17 cellular contexts compared by ENCODE assay signal in genomic region chr9:16063241-16063591, GRCh38.
DNase-seq lines count a peak whose midpoint lies in the region; ATAC-seq and TF ChIP-seq lines count a peak whose summit lies in the region.
"Had no signal": no experiment of that assay in that cellular context is flagged by ENCODE, and none has a peak within 500 bp of the region (broad histone marks: within the 10 kb centered on the region; RNA-seq: fewer than 3 reads in every experiment).

No MANE protein-coding gene starts in this region.

- no peak for ATAC-seq in activated naive CD8-positive, alpha-beta T cell treated with anti-CD3 and anti-CD28 coated beads, Interleukin-2, amount 50 U/mL, for 24 hours

- H3K36me3 ChIP-seq in osteoblast (ENCODE audit: insufficient read depth, low read length), result no peaks in the 10 kb centered on the region
- no peaks in the 10 kb centered on the region for H3K36me3 ChIP-seq in stomach
- H3K36me3 ChIP-seq: SJSA1 had no signal

- no peak for TF ChIP-seq EP300 in stomach (IDR thresholded peaks at IDR 0.05)

- no peaks in the 10 kb centered on the region for H3K79me2 ChIP-seq in osteoblast (ENCODE audit: insufficient read depth, low read length)

- H3K27ac ChIP-seq in AG04450 (ENCODE audit: low read depth, low read length) (peak overlapping the region; percentile 90), osteoblast (ENCODE audit: low read depth, low read length) (peak overlapping the region; percentile 59), stomach (no peak overlapping the region)
- H3K27ac ChIP-seq: KMS-11, SJSA1 had no signal

- TF ChIP-seq CTCF in AG04450 (IDR thresholded peaks at IDR 0.05; ENCODE audit: low read depth, low read length), result no peak
- TF ChIP-seq CTCF in osteoblast (IDR thresholded peaks at IDR 0.05; ENCODE audit: extremely low read depth, low read depth, low read length), result no peak
- TF ChIP-seq CTCF in stomach (IDR thresholded peaks at IDR 0.05), result no peak

- TF ChIP-seq POLR2A in stomach (IDR thresholded peaks at IDR 0.05), result no peak

- H3K27me3 ChIP-seq in AG04450 (ENCODE audit: control insufficient read depth, insufficient read depth, low read length) (no peaks in the 10 kb centered on the region), osteoblast (ENCODE audit: insufficient read depth, low read length) (no peaks in the 10 kb centered on the region), stomach (no peaks in the 10 kb centered on the region)
- H3K27me3 ChIP-seq: SJSA1 had no signal

- peaks cover 48% of the 10 kb centered on the region for H3K4me1 Mint-ChIP-seq in activated naive CD8-positive, alpha-beta T cell treated with anti-CD3 and anti-CD28 coated beads, Interleukin-2, amount 50 U/mL, for 24 hours
- H3K4me1 Mint-ChIP-seq: B cell had no signal

- peaks cover 7% of the 10 kb centered on the region for H3K9me3 Mint-ChIP-seq in activated naive CD8-positive, alpha-beta T cell treated with anti-CD3 and anti-CD28 coated beads, Interleukin-2, amount 50 U/mL, for 24 hours

- WGBS in stomach, 5 donors, result 83 to 90% (median 88%) methylated on average over 5 of the region's 5 CpGs

- H4K20me1 ChIP-seq in osteoblast (ENCODE audit: insufficient read depth, low read length), result no peaks in the 10 kb centered on the region

- H3K4me1 ChIP-seq in osteoblast (ENCODE audit: insufficient read depth, low read length) (peaks cover 17% of the 10 kb centered on the region), stomach (no peaks in the 10 kb centered on the region)

- H3K4me3 ChIP-seq in AG04450 (ENCODE audit: low read depth, low read length) (peak overlapping the region; percentile 21), osteoblast (ENCODE audit: insufficient read depth, low read length) (no peak overlapping the region), stomach (no peak overlapping the region)
- H3K4me3 ChIP-seq: SJSA1 had no signal

- H3K4me3 Mint-ChIP-seq in activated naive CD8-positive, alpha-beta T cell treated with anti-CD3 and anti-CD28 coated beads, Interleukin-2, amount 50 U/mL, for 24 hours, result no peak overlapping the region
- H3K4me3 Mint-ChIP-seq: B cell; CD4-positive, alpha-beta T cell had no signal

- no peak for DNase-seq in AG04450 (ENCODE audit: low read depth, low spot score)
- peak; percentile 80 for DNase-seq in NCI-H226
- DNase-seq in activated naive CD8-positive, alpha-beta T cell treated with anti-CD3 and anti-CD28 coated beads, Interleukin-2, amount 50 U/mL, for 24 hours, result no peak
- DNase-seq in osteoblast (ENCODE audit: insufficient read length, low spot score, missing footprints), result no peak
- no peak for DNase-seq in stomach
- DNase-seq in pons (ENCODE audit: low spot score), result no peak
- no peak for DNase-seq in hepatic stellate cell (ENCODE audit: low spot score)
- DNase-seq: CD4-positive, alpha-beta T cell; DMS79; MM.1S; NCI-H187 treated with DMSO at 0.1 percent for 48 hours; NCI-H446 treated with DMSO at 0.1 percent for 48 hours; NCI-H774; RPMI8226 had no signal

- H3K27ac Mint-ChIP-seq in activated naive CD8-positive, alpha-beta T cell treated with anti-CD3 and anti-CD28 coated beads, Interleukin-2, amount 50 U/mL, for 24 hours, result peak overlapping the region; percentile 80
- H3K27ac Mint-ChIP-seq: B cell; CD4-positive, alpha-beta T cell had no signal

- intact Hi-C loops in stomach (cut with DNase I; ENCODE audit: low total_unique reads), result no loop called here

- H2AFZ ChIP-seq in osteoblast (ENCODE audit: low read length), result peak overlapping the region; percentile 13

- POLR2A ChIA-PET in AG04450 (lab: Yijun Ruan, JAX), result interaction anchor here (1.2 kb wide), 1 partner anchor 23 kb away, joined by 6 read pairs; no protein-coding TSS in a partner anchor

- peak overlapping the region; percentile 67 for H3K4me2 ChIP-seq in osteoblast (ENCODE audit: insufficient read depth, low read length)
- H3K4me2 ChIP-seq: KMS-11 had no signal

- no peaks in the 10 kb centered on the region for H3K36me3 Mint-ChIP-seq in activated naive CD8-positive, alpha-beta T cell treated with anti-CD3 and anti-CD28 coated beads, Interleukin-2, amount 50 U/mL, for 24 hours (ENCODE audit: low read depth)

- no peaks in the 10 kb centered on the region for H3K27me3 Mint-ChIP-seq in activated naive CD8-positive, alpha-beta T cell treated with anti-CD3 and anti-CD28 coated beads, Interleukin-2, amount 50 U/mL, for 24 hours
- H3K27me3 Mint-ChIP-seq: B cell; CD4-positive, alpha-beta T cell had no signal

- CTCF ChIA-PET in AG04450 (lab: Charles Lee), result no interaction called here

- no peaks in the 10 kb centered on the region for H3K9me3 ChIP-seq in AG04450 (ENCODE audit: control insufficient read depth, insufficient read depth, low read length)
- no peaks in the 10 kb centered on the region for H3K9me3 ChIP-seq in osteoblast (ENCODE audit: low read depth, low read length)
- no peaks in the 10 kb centered on the region for H3K9me3 ChIP-seq in stomach
- H3K9me3 ChIP-seq: SJSA1 had no signal

Comparison
In these comparisons a context has a peak if more than half of its experiments do, and no peak if none do; other contexts are left out.
1. H3K27ac ChIP-seq: peak in AG04450 (single experiment) and osteoblast (single experiment); none in stomach (0 of 5).